ENCODE assay signal across 8 cellular contexts in the genomic region with DNA sequence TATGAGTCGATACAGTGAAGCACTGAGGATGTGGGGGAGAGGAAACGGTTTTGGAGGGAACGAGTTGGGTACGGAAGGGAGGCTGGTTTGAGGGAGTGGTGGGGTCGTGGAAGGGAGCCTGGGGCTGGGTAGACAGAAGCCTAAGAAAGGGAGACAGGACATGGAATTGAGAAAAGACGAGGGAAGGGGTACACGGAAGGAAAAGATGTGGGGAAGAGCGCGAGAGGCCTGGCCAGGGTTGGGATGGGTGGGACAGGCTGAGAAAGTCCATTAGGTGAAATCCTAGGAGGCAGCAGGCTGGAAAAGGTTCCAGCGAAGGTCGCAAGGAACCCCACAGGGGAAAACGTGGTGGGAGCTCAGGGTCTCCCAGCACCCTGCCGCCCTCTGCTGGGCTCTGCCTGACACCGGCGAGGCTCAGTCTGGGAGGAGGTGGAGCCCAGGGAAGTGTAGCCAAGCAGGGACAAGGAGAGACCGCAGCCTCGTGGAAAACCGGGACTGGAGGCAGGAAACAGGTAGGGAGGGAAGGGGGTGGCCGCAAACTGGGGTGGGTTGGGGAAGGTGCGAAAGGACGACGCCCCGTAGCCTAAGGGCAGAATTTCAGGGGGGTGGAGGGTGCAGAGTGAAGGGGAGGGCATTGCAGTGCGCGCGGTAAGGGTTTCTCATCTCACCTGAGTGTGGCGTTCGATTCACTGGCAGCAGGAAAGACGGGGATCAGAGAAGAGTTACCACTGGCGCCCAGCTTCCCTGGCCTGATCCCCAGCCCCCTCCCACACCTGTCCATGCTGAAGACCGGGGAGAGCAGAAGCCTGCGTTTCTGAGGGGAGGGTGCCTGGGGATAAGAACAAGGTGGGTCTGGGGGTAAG. TPM values are rescaled to one million over a fixed set of nuclear protein-coding genes. Genes with fewer than 3 reads are reported as not detected.
DNase-seq lines count a peak whose midpoint lies in the region; ATAC-seq lines count a peak whose summit lies in the region.

No MANE protein-coding gene starts in this region.

- peaks cover 2% of the 10 kb centered on the region for H3K36me3 Mint-ChIP-seq in activated naive CD8-positive, alpha-beta T cell treated with anti-CD3 and anti-CD28 coated beads, Interleukin-2, amount 50 U/mL, for 24 hours (ENCODE audit: low read depth)

- intact Hi-C loops in Right ventricle myocardium inferior (cut with DNase I), result no loop called here

- no peaks in the 10 kb centered on the region for H3K9me3 Mint-ChIP-seq in activated naive CD8-positive, alpha-beta T cell treated with anti-CD3 and anti-CD28 coated beads, Interleukin-2, amount 50 U/mL, for 24 hours

- H3K27ac Mint-ChIP-seq in activated naive CD8-positive, alpha-beta T cell treated with anti-CD3 and anti-CD28 coated beads, Interleukin-2, amount 50 U/mL, for 24 hours, result peak overlapping the region; percentile 69

- peak; percentile 54 for ATAC-seq in activated naive CD8-positive, alpha-beta T cell treated with anti-CD3 and anti-CD28 coated beads, Interleukin-2, amount 50 U/mL, for 24 hours
- ATAC-seq in Right ventricle myocardium inferior (peak; percentile 55), GM18867 (IDR thresholded peaks at IDR 0.05; ENCODE audit: unreplicated experiment) (no peak)

- peak; percentile 41 for DNase-seq in GDM1 (lab: John Stamatoyannopoulos, UW)
- DNase-seq in NCI-H1417 (lab: John Stamatoyannopoulos, UW), result peak; percentile 68 to 83 (median 78)
- peak; percentile 57 for DNase-seq in SW480 (ENCODE audit: low spot score)
- DNase-seq in activated naive CD8-positive, alpha-beta T cell treated with anti-CD3 and anti-CD28 coated beads, Interleukin-2, amount 50 U/mL, for 24 hours, result peak; percentile 74
- DNase-seq in Right ventricle myocardium inferior (ENCODE audit: missing footprints), result peak; percentile 80
- DNase-seq in nucleus accumbens (lab: John Stamatoyannopoulos, UW), result peak in 51 of 56 donors; percentile 14 to 87 (median 58)
- DNase-seq in ureter (ENCODE audit: low spot score), result peak; percentile 78

- H3K4me1 Mint-ChIP-seq in activated naive CD8-positive, alpha-beta T cell treated with anti-CD3 and anti-CD28 coated beads, Interleukin-2, amount 50 U/mL, for 24 hours, result peaks cover 36% of the 10 kb centered on the region

- peaks cover 16% of the 10 kb centered on the region for H3K27me3 Mint-ChIP-seq in activated naive CD8-positive, alpha-beta T cell treated with anti-CD3 and anti-CD28 coated beads, Interleukin-2, amount 50 U/mL, for 24 hours

- H3K4me3 Mint-ChIP-seq in activated naive CD8-positive, alpha-beta T cell treated with anti-CD3 and anti-CD28 coated beads, Interleukin-2, amount 50 U/mL, for 24 hours, result peak overlapping the region; percentile 85

RNA-seq across cellular contexts. Expression of a gene that starts 4.3 kb away (rescaled TPM):
- 19.0 TPM for total RNA-seq in Right ventricle myocardium inferior
- 64.3 TPM for total RNA-seq in ureter

RNA-seq across cellular contexts. Expression of a gene that starts 28.2 kb away (rescaled TPM):
- total RNA-seq in Right ventricle myocardium inferior (12.6 TPM), ureter (not detected)

RNA-seq across cellular contexts. Expression of a gene that starts 43.7 kb away (rescaled TPM):
- not detected for total RNA-seq in Right ventricle myocardium inferior
- total RNA-seq in ureter, result not detected

RNA-seq across cellular contexts. Expression of a gene that starts 52.3 kb away (rescaled TPM):
- not detected for total RNA-seq in Right ventricle myocardium inferior
- total RNA-seq in ureter, result 3.0 TPM

Comparison
In these comparisons a context has a peak if more than half of its experiments do, and no peak if none do; other contexts are left out.
1. RNA of a gene that starts 28.2 kb away (total RNA-seq): 12.6 TPM in Right ventricle myocardium inferior (single experiment); not detected in ureter (single experiment); every median in the first group is over 10 times any median in the second.
2. Peak in every context shown above with its lines, with median percentiles within 50 percentile points of each other: DNase-seq.